15 cellular contexts compared by ENCODE assay signal in genomic region chr6:160696884-160697283, GRCh38. TPM values are rescaled to one million over a fixed set of nuclear protein-coding genes. Genes with fewer than 3 reads are reported as not detected.
"Had no signal": no experiment of that assay in that cellular context is flagged by ENCODE, and none has a peak within 500 bp of the region (broad histone marks: within the 10 kb centered on the region; RNA-seq: fewer than 3 reads in every experiment).

No MANE protein-coding gene starts in this region.

RNA-seq across cellular contexts. Expression of gene PLG, which starts 5.2 kb away (rescaled TPM):
- total RNA-seq: chondrocyte, dermis microvascular lymphatic vessel endothelial cell, endodermal cell, esophagus squamous epithelium, glomerular endothelial cell, heart right ventricle, left colon, mammary epithelial cell, mononuclear cell, myocyte had no signal
- polyA plus RNA-seq: heart right ventricle, immature natural killer cell, mammary epithelial cell had no signal

RNA-seq across cellular contexts. Expression of gene LPA, which starts 32.8 kb away (rescaled TPM):
- total RNA-seq: chondrocyte, dermis microvascular lymphatic vessel endothelial cell, gastrocnemius medialis, glomerular endothelial cell, heart right ventricle, kidney, left colon, left lung, left ventricle myocardium superior, mammary epithelial cell, mononuclear cell, myocyte had no signal
- polyA plus RNA-seq: heart right ventricle, immature natural killer cell, mammary epithelial cell had no signal
